Comparison of ENCODE assay signal across 21 cellular contexts in the genomic region with DNA sequence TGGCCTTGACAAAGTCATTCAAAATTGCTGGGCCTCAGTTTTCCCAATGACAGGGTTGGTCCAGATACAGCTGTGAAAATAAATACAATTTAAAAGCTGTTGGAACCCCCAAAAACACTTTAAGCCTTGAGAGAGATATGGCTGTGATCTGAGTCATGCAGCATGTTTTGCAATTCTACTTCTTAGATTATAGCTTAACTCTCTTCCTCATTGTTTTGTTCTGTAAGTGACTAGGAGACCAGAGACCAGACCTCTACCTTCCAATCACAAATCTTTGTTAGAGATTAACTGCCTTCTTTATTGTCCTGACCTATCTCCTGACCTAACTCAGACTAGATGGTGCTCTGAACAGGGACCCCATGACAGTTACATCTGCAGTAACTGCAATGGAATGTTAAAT.
A peak's percentile ranks its signal among the peaks of the same experiment; 100 is the strongest.
DNase-seq lines count a peak whose midpoint lies in the region; TF ChIP-seq lines count a peak whose summit lies in the region.
"Had no signal": no experiment of that assay in that cellular context is flagged by ENCODE, and none has a peak within 500 bp of the region (broad histone marks: within the 10 kb centered on the region; RNA-seq: fewer than 3 reads in every experiment).

No MANE protein-coding gene starts in this region.

- H3K4me3 ChIP-seq in GM23248 (no peak overlapping the region), fibroblast of lung (replicated peaks in 1 of 4; ENCODE audit: control extremely low read depth in 1 of 4, insufficient read depth in 1 of 4, low read depth in 3 of 4, low read length in 4 of 4) (no peak overlapping the region), mucosa of rectum (ENCODE audit: low read length in 2 of 2) (no peak overlapping the region)
- H3K4me3 ChIP-seq: cardiac muscle cell, heart left ventricle, uterus had no signal

- peak; percentile 60 for DNase-seq in GM23248
- peak; percentile 50 for DNase-seq in NCI-H2227 treated with DMSO at 0.1 percent for 48 hours (lab: John Stamatoyannopoulos, UW)
- DNase-seq in fibroblast of lung (ENCODE audit: low read depth in 2 of 2) = peak; percentile 34 to 37
- no peak for DNase-seq in GM13977 (ENCODE audit: low spot score)
- no peak for DNase-seq in stimulated activated CD4-positive, alpha-beta T cell treated with anti-CD3 and anti-CD28 coated beads, Interleukin-2, amount 100 ng/mL, for 24 hours
- DNase-seq in SHP77 treated with DMSO at 0.1 percent for 48 hours (lab: John Stamatoyannopoulos, UW) = no peak
- no peak for DNase-seq in effector CD4-positive, alpha-beta T cell
- DNase-seq: activated CD4-positive, alpha-beta T cell treated with anti-CD3 and anti-CD28 coated beads, Interleukin-2, amount 10 ng/mL, durations not matched to agents 24 days and 14 days; DMS153; heart left ventricle; immature natural killer cell; mammary epithelial cell; NCI-H1048; NCI-H510A; nephron progenitor cell; NK-92 treated with Interleukin-12 subunit alpha and Interleukin-12 subunit beta, amount 100 ng/mL, for 24 hours; uterus had no signal

- H3K36me3 ChIP-seq in GM23248 (ENCODE audit: low read depth) = no peaks in the 10 kb centered on the region
- no peaks in the 10 kb centered on the region for H3K36me3 ChIP-seq in fibroblast of lung (ENCODE audit: control insufficient read depth, insufficient read depth, low read length)
- H3K36me3 ChIP-seq in mucosa of rectum (ENCODE audit: control insufficient read depth in 2 of 2, insufficient read depth in 2 of 2, low read length in 2 of 2) = no peaks in the 10 kb centered on the region
- H3K36me3 ChIP-seq: cardiac muscle cell, uterus had no signal

- H3K79me2 ChIP-seq in GM23248 (ENCODE audit: insufficient read depth) (no peaks in the 10 kb centered on the region), fibroblast of lung (ENCODE audit: control insufficient read depth, insufficient read depth, low read length) (no peaks in the 10 kb centered on the region)

- peaks cover 37% of the 10 kb centered on the region for H3F3A ChIP-seq in GM23248 (ENCODE audit: insufficient read depth)

- TF ChIP-seq CTCF in fibroblast of lung (conservative IDR thresholded peaks at IDR 0.05 in 1 of 2, IDR thresholded peaks at IDR 0.05 in 1 of 2; ENCODE audit: low read depth in 1 of 2, low read length in 2 of 2) (no peak), GM13977 (IDR thresholded peaks at IDR 0.05; ENCODE audit: extremely low read depth, insufficient read depth, missing control alignments) (no peak)

- H3K27me3 ChIP-seq in GM23248 (replicated peaks; ENCODE audit: insufficient read depth) (no peaks in the 10 kb centered on the region), fibroblast of lung (ENCODE audit: control insufficient read depth, insufficient read depth, low read length) (no peaks in the 10 kb centered on the region), mucosa of rectum (ENCODE audit: control insufficient read depth in 2 of 2, insufficient read depth in 2 of 2, low read length in 2 of 2) (no peaks in the 10 kb centered on the region)
- H3K27me3 ChIP-seq: cardiac muscle cell, heart left ventricle, uterus had no signal

- H3K4me1 ChIP-seq in GM23248 (ENCODE audit: insufficient read depth) (peaks cover 39% of the 10 kb centered on the region), fibroblast of lung (ENCODE audit: control insufficient read depth, extremely low read depth, insufficient read depth, low read length) (no peaks in the 10 kb centered on the region), mucosa of rectum (ENCODE audit: control insufficient read depth in 2 of 2, insufficient read depth in 2 of 2, low read length in 2 of 2) (peaks cover 19 to 23% of the 10 kb centered on the region in 2 donors)
- H3K4me1 ChIP-seq: uterus had no signal

- 0 out of 2 replicates have a peak overlapping the region, but pooled peaks have one; percentile 18 for H3K27ac ChIP-seq in GM23248
- H3K27ac ChIP-seq in fibroblast of lung (ENCODE audit: insufficient read depth, low read length) = no peak overlapping the region
- peak overlapping the region; percentile 29 to 55 for H3K27ac ChIP-seq in mucosa of rectum (ENCODE audit: low read depth in 2 of 2, low read length in 2 of 2)
- H3K27ac ChIP-seq: C4-2B, cardiac muscle cell, heart left ventricle, RWPE1, uterus had no signal

- H2AFZ ChIP-seq in GM23248 = no peak overlapping the region
- H2AFZ ChIP-seq in fibroblast of lung (ENCODE audit: low read length) = no peak overlapping the region

- H3K4me2 ChIP-seq in GM23248 (ENCODE audit: unreplicated experiment) (no peak overlapping the region), fibroblast of lung (ENCODE audit: extremely low read depth, insufficient read depth, low read length) (no peak overlapping the region)

- no peaks in the 10 kb centered on the region for H3K9me2 ChIP-seq in GM23248 (ENCODE audit: insufficient read depth)

- in situ Hi-C loops in GM23248 (cut with MboI) = no loop called here
- in situ Hi-C loops in GM13977 (cut with MboI; ENCODE audit: low pct_unique_long_range_greater_than_20kb, low sequenced_read_pairs, unreplicated experiment) = no loop called here

- H4K20me1 ChIP-seq in GM23248 (ENCODE audit: insufficient read depth) = no peaks in the 10 kb centered on the region
- no peaks in the 10 kb centered on the region for H4K20me1 ChIP-seq in fibroblast of lung (ENCODE audit: control insufficient read depth, extremely low read depth, insufficient read depth, low read length)

- H3K9me3 ChIP-seq in GM23248 (ENCODE audit: low read depth) (no peaks in the 10 kb centered on the region), fibroblast of lung (ENCODE audit: control insufficient read depth, insufficient read depth, low read depth, low read length) (no peaks in the 10 kb centered on the region), mucosa of rectum (ENCODE audit: control insufficient read depth in 2 of 2, low read length in 2 of 2) (no peaks in the 10 kb centered on the region)
- H3K9me3 ChIP-seq: heart left ventricle, uterus had no signal

- H3K9ac ChIP-seq in GM23248 = no peak overlapping the region
- H3K9ac ChIP-seq in fibroblast of lung (ENCODE audit: insufficient read depth, low read length) = no peak overlapping the region
- H3K9ac ChIP-seq in mucosa of rectum (ENCODE audit: low read depth in 1 of 2, low read length in 2 of 2) = no peak overlapping the region

Comparison
In these comparisons a context has a peak if more than half of its experiments do, and no peak if none do; other contexts are left out.
1. DNase-seq: peak in GM23248 (single experiment), NCI-H2227 treated with DMSO at 0.1 percent for 48 hours (single experiment) and fibroblast of lung (2 of 2); none in GM13977 (single experiment), stimulated activated CD4-positive, alpha-beta T cell treated with anti-CD3 and anti-CD28 coated beads, Interleukin-2, amount 100 ng/mL, for 24 hours (0 of 2), SHP77 treated with DMSO at 0.1 percent for 48 hours (single experiment) and effector CD4-positive, alpha-beta T cell (single experiment).